ENCODE assay signal across 17 cellular contexts in genomic region chr9:83459830-83460229, GRCh38.
DNase-seq lines count a peak whose midpoint lies in the region; ATAC-seq lines count a peak whose summit lies in the region.
"Had no signal": no experiment of that assay in that cellular context is flagged by ENCODE, and none has a peak within 500 bp of the region (broad histone marks: within the 10 kb centered on the region; RNA-seq: fewer than 3 reads in every experiment).

No MANE protein-coding gene starts in this region.

- no peaks in the 10 kb centered on the region for H3K4me1 Mint-ChIP-seq in stimulated activated effector memory CD8-positive, alpha-beta T cell treated with anti-CD3 and anti-CD28 coated beads, Interleukin-12 subunit alpha, Interleukin-12 subunit beta, amount 100 ng/mL, for 72 hours
- H3K4me1 Mint-ChIP-seq: CD4-positive, CD25-positive, alpha-beta regulatory T cell; GM23338 had no signal

- intact Hi-C loops in left ventricle myocardium superior (cut with micrococcal nuclease) (no loop called here), Right ventricle myocardium superior (cut with DNase I) (no loop called here), left colon (cut with DNase I, micrococcal nuclease) (no loop called here)

- no peaks in the 10 kb centered on the region for H3K36me3 Mint-ChIP-seq in stimulated activated effector memory CD8-positive, alpha-beta T cell treated with anti-CD3 and anti-CD28 coated beads, Interleukin-12 subunit alpha, Interleukin-12 subunit beta, amount 100 ng/mL, for 72 hours

- no peak overlapping the region for H3K4me3 Mint-ChIP-seq in stimulated activated effector memory CD8-positive, alpha-beta T cell treated with anti-CD3 and anti-CD28 coated beads, Interleukin-12 subunit alpha, Interleukin-12 subunit beta, amount 100 ng/mL, for 72 hours
- H3K4me3 Mint-ChIP-seq: CD4-positive, CD25-positive, alpha-beta regulatory T cell; CD8-positive, alpha-beta T cell; GM23338; H9 had no signal

- ATAC-seq in left ventricle myocardium superior: peak; percentile 29
- no peak for ATAC-seq in Right ventricle myocardium superior (ENCODE audit: poor library complexity)
- ATAC-seq in left colon: peak; percentile 50
- peak; percentile 19 for ATAC-seq in stimulated activated effector memory CD8-positive, alpha-beta T cell treated with anti-CD3 and anti-CD28 coated beads, Interleukin-12 subunit alpha, Interleukin-12 subunit beta, amount 100 ng/mL, for 72 hours
- no peak for ATAC-seq in GM21381 (IDR thresholded peaks at IDR 0.05; ENCODE audit: unreplicated experiment)
- ATAC-seq: CD8-positive, alpha-beta T cell; GM12878; GM23338; HCT116 had no signal

- DNase-seq in left ventricle myocardium superior: no peak
- no peak for DNase-seq in Right ventricle myocardium superior
- no peak for DNase-seq in left colon
- DNase-seq in stimulated activated effector memory CD8-positive, alpha-beta T cell treated with anti-CD3 and anti-CD28 coated beads, Interleukin-12 subunit alpha, Interleukin-12 subunit beta, amount 100 ng/mL, for 72 hours (ENCODE audit: low spot score in 2 of 2): no peak
- no peak for DNase-seq in C1 segment of cervical spinal cord (lab: John Stamatoyannopoulos, UW)
- DNase-seq: Caco-2; CD4-positive, CD25-positive, alpha-beta regulatory T cell; CD8-positive, alpha-beta T cell; DMS 273 treated with DMSO at 0.1 percent for 48 hours; DMS79; EL; GDM1; H9 had no signal

- H3K9me3 Mint-ChIP-seq in stimulated activated effector memory CD8-positive, alpha-beta T cell treated with anti-CD3 and anti-CD28 coated beads, Interleukin-12 subunit alpha, Interleukin-12 subunit beta, amount 100 ng/mL, for 72 hours: no peaks in the 10 kb centered on the region

- no peak overlapping the region for H3K27ac Mint-ChIP-seq in stimulated activated effector memory CD8-positive, alpha-beta T cell treated with anti-CD3 and anti-CD28 coated beads, Interleukin-12 subunit alpha, Interleukin-12 subunit beta, amount 100 ng/mL, for 72 hours
- H3K27ac Mint-ChIP-seq: CD4-positive, CD25-positive, alpha-beta regulatory T cell; CD8-positive, alpha-beta T cell; GM23338; H9 had no signal

Comparison
In these comparisons a context has a peak if more than half of its experiments do, and no peak if none do; other contexts are left out.
1. ATAC-seq: peak in left ventricle myocardium superior (single experiment), left colon (single experiment) and stimulated activated effector memory CD8-positive, alpha-beta T cell treated with anti-CD3 and anti-CD28 coated beads, Interleukin-12 subunit alpha, Interleukin-12 subunit beta, amount 100 ng/mL, for 72 hours (single experiment); none in Right ventricle myocardium superior (single experiment) and GM21381 (single experiment).